Comparison of ENCODE assay signal across 22 cellular contexts in the genomic region with DNA sequence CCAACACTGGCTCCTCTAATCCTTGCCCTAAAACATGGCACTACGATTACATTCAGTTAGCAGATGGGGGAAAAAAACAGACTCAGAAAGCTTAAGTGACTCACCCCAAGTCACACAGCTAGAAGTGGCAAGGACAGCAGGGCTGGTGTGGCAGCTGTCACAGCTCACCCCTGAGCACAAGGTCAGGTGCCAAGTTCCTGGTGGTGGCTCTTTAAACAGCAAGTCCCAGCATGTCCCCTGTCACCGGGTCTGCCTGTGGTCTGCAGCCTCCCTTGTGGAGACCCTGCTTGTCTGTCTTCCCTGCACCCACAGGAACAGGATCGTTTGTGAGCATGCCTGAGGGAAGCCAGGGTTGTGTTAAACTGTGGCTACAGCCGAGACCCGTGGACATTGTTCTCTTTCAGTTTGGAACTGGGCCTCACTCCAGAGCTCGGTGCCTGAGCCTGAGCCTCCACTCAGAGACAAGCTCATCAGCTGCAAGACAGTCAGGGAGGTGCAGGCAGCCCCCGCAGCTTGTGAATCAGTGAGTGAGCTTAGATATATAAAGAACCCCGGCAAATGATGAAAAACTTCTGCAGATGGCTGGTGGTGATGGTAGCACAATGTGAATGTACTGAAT.
DNase-seq lines count a peak whose midpoint lies in the region; ATAC-seq lines count a peak whose summit lies in the region.
"Had no signal": no experiment of that assay in that cellular context is flagged by ENCODE, and none has a peak within 500 bp of the region (broad histone marks: within the 10 kb centered on the region; RNA-seq: fewer than 3 reads in every experiment).

No MANE protein-coding gene starts in this region.

- DNase-seq in NCI-H748 (lab: John Stamatoyannopoulos, UW; ENCODE audit: unreplicated experiment) (peak; percentile 12), NCI-H748 treated with DMSO at 0.1 percent for 48 hours (lab: John Stamatoyannopoulos, UW) (no peak), LHCN-M2 (ENCODE audit: low read depth) (peak; percentile 26), HAP-1 (ENCODE audit: low spot score in 2 of 2) (no peak)
- DNase-seq: activated CD4-positive, alpha-beta T cell treated with anti-CD3 and anti-CD28 coated beads for 4 hours; activated naive CD8-positive, alpha-beta T cell treated with anti-CD3 and anti-CD28 coated beads, Interleukin-2, amount 10 ng/mL, durations not matched to agents 7 days and 5 days; activated T-cell treated with anti-CD3 and anti-CD28 coated beads, Interleukin-2, amount 50 U/mL, for 1 hour; CD8-positive, alpha-beta memory T cell; erythroblast; IMR-90; NCI-H345; occipital lobe; PC-3; SK-N-SH; stimulated activated CD4-positive, alpha-beta T cell treated with anti-CD3 and anti-CD28 coated beads, Interleukin-2, amount 100 ng/mL, for 48 hours; substantia nigra; T1000 had no signal

- no peak overlapping the region for H3K4me3 Mint-ChIP-seq in activated T-helper 17 cell treated with anti-CD3 and anti-CD28 coated beads, Interleukin-2, amount 50 U/mL, for 72 hours
- H3K4me3 Mint-ChIP-seq: activated naive CD8-positive, alpha-beta T cell treated with anti-CD3 and anti-CD28 coated beads, Interleukin-2, amount 10 ng/mL, durations not matched to agents 7 days and 5 days; CD8-positive, alpha-beta memory T cell had no signal

- no peaks in the 10 kb centered on the region; a peak in 1 of 22 replicates for H3K9me3 ChIP-seq in BLaER1 treated with 17β-estradiol and CSF1 and Interleukin-3, amounts not matched to agents 10 nM and 100 nM (replicated peaks in 1 of 11)
- no peaks in the 10 kb centered on the region for H3K9me3 ChIP-seq in HAP-1
- H3K9me3 ChIP-seq: gastroesophageal sphincter, SK-N-SH had no signal

- no peaks in the 10 kb centered on the region for H3K9me3 Mint-ChIP-seq in activated T-helper 17 cell treated with anti-CD3 and anti-CD28 coated beads, Interleukin-2, amount 50 U/mL, for 72 hours
- H3K9me3 Mint-ChIP-seq: activated naive CD8-positive, alpha-beta T cell treated with anti-CD3 and anti-CD28 coated beads, Interleukin-2, amount 10 ng/mL, durations not matched to agents 7 days and 5 days; CD8-positive, alpha-beta memory T cell had no signal

- no peak overlapping the region for H3K9ac ChIP-seq in BLaER1 treated with 17β-estradiol and CSF1 and Interleukin-3, amounts not matched to agents 10 nM and 100 nM
- H3K9ac ChIP-seq: SK-N-SH had no signal

- no peaks in the 10 kb centered on the region for H3K36me3 ChIP-seq in BLaER1 treated with 17β-estradiol and CSF1 and Interleukin-3, amounts not matched to agents 10 nM and 100 nM
- no peaks in the 10 kb centered on the region for H3K36me3 ChIP-seq in HAP-1 (replicated peaks)
- H3K36me3 ChIP-seq: gastroesophageal sphincter had no signal

- peaks cover 0 to 46% (median 31%) of the 10 kb centered on the region in 10 experiments; a peak in 15 of 20 replicates for H3K4me1 ChIP-seq in BLaER1 treated with 17β-estradiol and CSF1 and Interleukin-3, amounts not matched to agents 10 nM and 100 nM
- H3K4me1 ChIP-seq in HAP-1 = no peaks in the 10 kb centered on the region
- H3K4me1 ChIP-seq: gastroesophageal sphincter had no signal

- no peaks in the 10 kb centered on the region for H3K27me3 Mint-ChIP-seq in activated T-helper 17 cell treated with anti-CD3 and anti-CD28 coated beads, Interleukin-2, amount 50 U/mL, for 72 hours
- H3K27me3 Mint-ChIP-seq: activated naive CD8-positive, alpha-beta T cell treated with anti-CD3 and anti-CD28 coated beads, Interleukin-2, amount 10 ng/mL, durations not matched to agents 7 days and 5 days had no signal

- H3K4me2 ChIP-seq in BLaER1 treated with 17β-estradiol and CSF1 and Interleukin-3, amounts not matched to agents 10 nM and 100 nM = peak overlapping the region in 8 of 11 experiments; percentile 12 to 41 (median 34); a peak in 11 of 22 replicates
- H3K4me2 ChIP-seq: SK-N-SH had no signal

- no peaks in the 10 kb centered on the region for H3K4me1 Mint-ChIP-seq in activated T-helper 17 cell treated with anti-CD3 and anti-CD28 coated beads, Interleukin-2, amount 50 U/mL, for 72 hours
- H3K4me1 Mint-ChIP-seq: activated naive CD8-positive, alpha-beta T cell treated with anti-CD3 and anti-CD28 coated beads, Interleukin-2, amount 10 ng/mL, durations not matched to agents 7 days and 5 days; CD8-positive, alpha-beta memory T cell had no signal

- in situ Hi-C loops in HAP-1 (cut with MboI; ENCODE audit: low sequenced_read_pairs) = no loop called here

- no peak overlapping the region for H3K27ac ChIP-seq in BLaER1 treated with 17β-estradiol and CSF1 and Interleukin-3, amounts not matched to agents 10 nM and 100 nM
- H3K27ac ChIP-seq: gastroesophageal sphincter had no signal

- H3K36me3 Mint-ChIP-seq in activated T-helper 17 cell treated with anti-CD3 and anti-CD28 coated beads, Interleukin-2, amount 50 U/mL, for 72 hours (ENCODE audit: low read depth) = no peaks in the 10 kb centered on the region
- H3K36me3 Mint-ChIP-seq: activated naive CD8-positive, alpha-beta T cell treated with anti-CD3 and anti-CD28 coated beads, Interleukin-2, amount 10 ng/mL, durations not matched to agents 7 days and 5 days; CD8-positive, alpha-beta memory T cell had no signal

- no peak overlapping the region for H3K4me3 ChIP-seq in BLaER1 treated with 17β-estradiol and CSF1 and Interleukin-3, amounts not matched to agents 10 nM and 100 nM
- no peak overlapping the region for H3K4me3 ChIP-seq in HAP-1
- H3K4me3 ChIP-seq: gastroesophageal sphincter had no signal

- H3K27ac Mint-ChIP-seq in activated T-helper 17 cell treated with anti-CD3 and anti-CD28 coated beads, Interleukin-2, amount 50 U/mL, for 72 hours = no peak overlapping the region
- H3K27ac Mint-ChIP-seq: activated naive CD8-positive, alpha-beta T cell treated with anti-CD3 and anti-CD28 coated beads, Interleukin-2, amount 10 ng/mL, durations not matched to agents 7 days and 5 days; CD8-positive, alpha-beta memory T cell had no signal

- H3K27me3 ChIP-seq in BLaER1 treated with 17β-estradiol and CSF1 and Interleukin-3, amounts not matched to agents 10 nM and 100 nM = peaks cover 0 to 20% (median 0%) of the 10 kb centered on the region in 11 experiments; a peak in 6 of 22 replicates
- H3K27me3 ChIP-seq in HAP-1 (ENCODE audit: low read depth) = no peaks in the 10 kb centered on the region
- H3K27me3 ChIP-seq: gastroesophageal sphincter had no signal

- H4K20me1 ChIP-seq in BLaER1 treated with 17β-estradiol and CSF1 and Interleukin-3, amounts not matched to agents 10 nM and 100 nM = no peaks in the 10 kb centered on the region

- ATAC-seq in activated T-helper 17 cell treated with anti-CD3 and anti-CD28 coated beads, Interleukin-2, amount 50 U/mL, for 72 hours (replicated peaks) = peak; percentile 60
- no peak for ATAC-seq in HG03097 (IDR thresholded peaks at IDR 0.05; ENCODE audit: low FRiP score, unreplicated experiment)
- ATAC-seq in HG03442 (IDR thresholded peaks at IDR 0.05; ENCODE audit: unreplicated experiment) = no peak
- ATAC-seq: gastroesophageal sphincter, PC-3 had no signal

Comparison
In these comparisons a context has a peak if more than half of its experiments do, and no peak if none do; other contexts are left out.
1. DNase-seq: peak in NCI-H748 (single experiment) and LHCN-M2 (single experiment); none in NCI-H748 treated with DMSO at 0.1 percent for 48 hours (single experiment) and HAP-1 (0 of 2).